ENCODE assay signal across 16 cellular contexts in genomic region chr9:107707419-107707837, GRCh38.
DNase-seq lines count a peak whose midpoint lies in the region; ATAC-seq, FAIRE-seq and TF ChIP-seq lines count a peak whose summit lies in the region.
"Had no signal": no experiment of that assay in that cellular context is flagged by ENCODE, and none has a peak within 500 bp of the region (broad histone marks: within the 10 kb centered on the region; RNA-seq: fewer than 3 reads in every experiment).

No MANE protein-coding gene starts in this region.

- no peaks in the 10 kb centered on the region for H3K27me3 ChIP-seq in keratinocyte (ENCODE audit: control insufficient read depth, extremely low read depth, insufficient read depth, low read length)

- H3K27ac ChIP-seq in keratinocyte (ENCODE audit: control insufficient read depth, insufficient read depth, low read length), result peak overlapping the region; percentile 60
- H3K27ac ChIP-seq: C4-2B, KMS-11, lower lobe of right lung, parathyroid adenoma had no signal

- TF ChIP-seq CTCF in AG04449 (IDR thresholded peaks at IDR 0.05; ENCODE audit: insufficient read depth, low read length, missing control alignments) (no peak), astrocyte of the spinal cord (IDR thresholded peaks at IDR 0.05; ENCODE audit: low read depth, low read length) (no peak), keratinocyte (optimal IDR thresholded peaks at IDR 0.05 in 1 of 3, IDR thresholded peaks at IDR 0.05 in 1 of 3, conservative IDR thresholded peaks at IDR 0.05 in 1 of 3; ENCODE audit: extremely low read depth in 1 of 3, insufficient read depth in 2 of 3, low read length in 3 of 3) (no peak), CD14-positive monocyte (IDR thresholded peaks at IDR 0.05) (no peak)

- H4K20me1 ChIP-seq in keratinocyte (ENCODE audit: control insufficient read depth, extremely low read depth, insufficient read depth, low read length), result no peaks in the 10 kb centered on the region

- dilution Hi-C loops in keratinocyte (cut with MboI; ENCODE audit: extremely low pct_ligation_motif_present, low sequenced_read_pairs), result no loop called here

- H3K27me3 Mint-ChIP-seq in CD14-positive monocyte (ENCODE audit: low read depth in 3 of 3), result peaks cover 0 to 2% (median 0%) of the 10 kb centered on the region in 3 donors

- H3K79me2 ChIP-seq in keratinocyte (ENCODE audit: control insufficient read depth, insufficient read depth, low read length), result no peaks in the 10 kb centered on the region
- H3K79me2 ChIP-seq: parathyroid adenoma had no signal

- intact Hi-C loops in CD14-positive monocyte (cut with micrococcal nuclease), result no loop called here

- ATAC-seq in HG03354 (IDR thresholded peaks at IDR 0.05; ENCODE audit: poor library complexity, severe bottlenecking, unreplicated experiment), result no peak
- ATAC-seq: lower lobe of right lung had no signal

- CTCF ChIA-PET in AG04449 (lab: Yijun Ruan, JAX), result no interaction called here

- H3K4me1 ChIP-seq in keratinocyte (ENCODE audit: control insufficient read depth, extremely low read depth, insufficient read depth, low read length), result peaks cover 54% of the 10 kb centered on the region
- H3K4me1 ChIP-seq: parathyroid adenoma had no signal

- H3K9me3 Mint-ChIP-seq in CD14-positive monocyte, result peaks cover 0 to 4% (median 0%) of the 10 kb centered on the region in 7 donors

- H3K9me1 ChIP-seq in keratinocyte (ENCODE audit: control insufficient read depth, extremely low read depth, insufficient read depth, low read length), result no peaks in the 10 kb centered on the region

- FAIRE-seq in keratinocyte (lab: Jason Lieb, UNC), result peak; percentile 73
- FAIRE-seq: frontal cortex had no signal

- H3K4me2 ChIP-seq in keratinocyte (ENCODE audit: control insufficient read depth, extremely low read depth, insufficient read depth, low read depth, low read length), result peak overlapping the region; percentile 52
- H3K4me2 ChIP-seq: KMS-11 had no signal

- peak overlapping the region in 1 of 7 donors; percentile 55 for H3K27ac Mint-ChIP-seq in CD14-positive monocyte

- H3K9ac ChIP-seq in keratinocyte (ENCODE audit: control insufficient read depth, extremely low read depth, insufficient read depth, low read length), result no peak overlapping the region
- H3K9ac ChIP-seq: KMS-11, parathyroid adenoma had no signal

- no peak overlapping the region for H2AFZ ChIP-seq in keratinocyte (ENCODE audit: control insufficient read depth, low read length)
- H2AFZ ChIP-seq: parathyroid adenoma had no signal

- H3K4me3 ChIP-seq in AG04449 (ENCODE audit: low read depth, low read length) (no peak overlapping the region), astrocyte of the spinal cord (ENCODE audit: low read depth, low read length) (no peak overlapping the region), keratinocyte (ENCODE audit: control insufficient read depth in 2 of 3, extremely low read depth in 1 of 3, insufficient read depth in 2 of 3, low read depth in 1 of 3, low read length in 3 of 3) (no peak overlapping the region)
- H3K4me3 ChIP-seq: lower lobe of right lung had no signal

- H3K9me3 ChIP-seq in keratinocyte (ENCODE audit: control insufficient read depth, low read depth, low read length), result no peaks in the 10 kb centered on the region
- H3K9me3 ChIP-seq: lower lobe of right lung had no signal

- H3K36me3 ChIP-seq in keratinocyte (ENCODE audit: control insufficient read depth in 2 of 2, extremely low read depth in 1 of 2, insufficient read depth in 2 of 2, low read length in 2 of 2), result no peaks in the 10 kb centered on the region
- H3K36me3 ChIP-seq: lower lobe of right lung had no signal

- POLR2A ChIA-PET in AG04449 (lab: Yijun Ruan, JAX), result no interaction called here

- H3K4me1 Mint-ChIP-seq in CD14-positive monocyte, result peaks cover 54% of the 10 kb centered on the region

- no peak overlapping the region for H3K4me3 Mint-ChIP-seq in CD14-positive monocyte

- peak; percentile 67 for DNase-seq in AG04449 (ENCODE audit: low read depth, low spot score)
- peak; percentile 75 for DNase-seq in HS-27A (ENCODE audit: low read depth)
- peak; percentile 87 for DNase-seq in astrocyte of the spinal cord (ENCODE audit: low read depth, low spot score)
- DNase-seq in keratinocyte (ENCODE audit: low read depth, low spot score), result peak; percentile 63
- no peak for DNase-seq in amygdala (lab: John Stamatoyannopoulos, UW)
- DNase-seq in CD14-positive monocyte (ENCODE audit: low spot score), result no peak
- no peak for DNase-seq in DMS153 treated with DMSO at 0.1 percent for 48 hours (lab: John Stamatoyannopoulos, UW; ENCODE audit: unreplicated experiment)
- DNase-seq: central memory CD4-positive, alpha-beta T cell; GOT3; lower lobe of right lung; NCI-H345 had no signal

- H3K36me3 Mint-ChIP-seq in CD14-positive monocyte, result no peaks in the 10 kb centered on the region

- in situ Hi-C loops in astrocyte of the spinal cord (cut with HindIII; ENCODE audit: low sequenced_read_pairs), result no loop called here

Comparison
In these comparisons a context has a peak if more than half of its experiments do, and no peak if none do; other contexts are left out.
1. DNase-seq: peak in AG04449 (single experiment), HS-27A (single experiment), astrocyte of the spinal cord (single experiment) and keratinocyte (single experiment); none in amygdala (0 of 56), CD14-positive monocyte (single experiment) and DMS153 treated with DMSO at 0.1 percent for 48 hours (single experiment).